In the genomic region with DNA sequence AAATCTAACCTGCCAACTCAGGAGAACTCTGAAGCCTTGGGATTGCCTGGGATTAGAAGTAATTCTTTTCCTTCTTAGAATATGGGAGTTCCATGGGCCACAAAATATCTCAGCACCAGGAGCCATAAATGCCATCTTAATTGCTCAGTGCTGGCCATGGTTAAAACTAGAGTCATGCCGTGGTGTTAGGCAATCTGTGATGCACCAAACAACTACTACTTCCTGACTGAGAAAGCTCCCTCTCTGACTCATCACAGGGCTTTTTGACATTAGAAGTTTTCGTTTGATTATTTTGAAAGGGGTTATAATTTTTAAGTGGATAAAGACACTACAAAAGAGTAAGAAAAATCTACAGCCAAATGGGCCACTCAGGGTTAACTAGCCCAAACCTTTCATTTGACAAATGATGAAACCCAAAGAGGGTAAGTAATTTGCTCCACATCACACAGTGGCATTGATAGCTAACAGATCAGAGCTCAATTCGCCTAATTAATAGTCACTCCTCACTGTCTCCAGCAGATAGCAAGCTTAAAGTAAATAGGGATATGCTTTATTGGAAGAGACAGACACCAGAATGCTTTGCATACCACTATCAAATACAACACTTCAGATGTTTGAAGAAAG, we compare ENCODE assay signal across 14 cellular contexts.
DNase-seq lines count a peak whose midpoint lies in the region; ATAC-seq and TF ChIP-seq lines count a peak whose summit lies in the region.
"Had no signal": no experiment of that assay in that cellular context is flagged by ENCODE, and none has a peak within 500 bp of the region (broad histone marks: within the 10 kb centered on the region; RNA-seq: fewer than 3 reads in every experiment).

No MANE protein-coding gene starts in this region.

- no peak overlapping the region for H2AFZ ChIP-seq in IMR-90 (replicated peaks; ENCODE audit: low read length, poor library complexity)
- H2AFZ ChIP-seq: neural progenitor cell had no signal

- H3K27ac Mint-ChIP-seq in endodermal cell: no peak overlapping the region
- H3K27ac Mint-ChIP-seq: neural progenitor cell; stimulated activated naive B cell treated with anti-CD40 and anti-IgM and Interleukin-4, amounts not matched to agents 10 μg/mL and 1 μg/mL and 100 μg/mL, for 72 hours had no signal

- no peak overlapping the region for H3K9ac ChIP-seq in IMR-90 (ENCODE audit: low read depth, low read length)
- no peak overlapping the region for H3K9ac ChIP-seq in endodermal cell (ENCODE audit: extremely low read depth, low read length, poor library complexity, severe bottlenecking)
- H3K9ac ChIP-seq: neural progenitor cell had no signal

- H2BK120ac ChIP-seq in IMR-90 (ENCODE audit: low read depth, low read length): no peak overlapping the region

- intact Hi-C loops in IMR-90 (cut with micrococcal nuclease): no loop called here

- CTCF ChIA-PET in IMR-90 (lab: Yijun Ruan, JAX): interaction anchor here (0.6 kb wide), 1 partner anchor 22 kb away, joined by 3 read pairs; no protein-coding TSS in a partner anchor

- no peak overlapping the region for H3K4me2 ChIP-seq in IMR-90 (ENCODE audit: low read depth, low read length)
- H3K4me2 ChIP-seq: neural progenitor cell had no signal

- no peak overlapping the region for H2BK15ac ChIP-seq in IMR-90 (ENCODE audit: low read depth, low read length)

- dilution Hi-C loops in IMR-90 (cut with HindIII; ENCODE audit: low sequenced_read_pairs, unreplicated experiment): no loop called here

- H3K36me3 ChIP-seq in IMR-90 (ENCODE audit: control insufficient read depth, insufficient read depth, low read length) (no peaks in the 10 kb centered on the region), kidney epithelial cell (ENCODE audit: control insufficient read depth, insufficient read depth, low read length) (no peaks in the 10 kb centered on the region), endodermal cell (ENCODE audit: control insufficient read depth, insufficient read depth, low read length) (no peaks in the 10 kb centered on the region)
- H3K36me3 ChIP-seq: neural progenitor cell had no signal

- H3K23ac ChIP-seq in IMR-90 (ENCODE audit: low read depth, low read length): no peak overlapping the region

- H3K9me1 ChIP-seq in IMR-90 (ENCODE audit: insufficient read depth, low read length): no peaks in the 10 kb centered on the region

- H3K56ac ChIP-seq in IMR-90 (ENCODE audit: extremely low read depth, insufficient read depth, low read length): no peak overlapping the region

- no peaks in the 10 kb centered on the region for H3K36me3 Mint-ChIP-seq in endodermal cell (ENCODE audit: low read depth)
- H3K36me3 Mint-ChIP-seq: neural progenitor cell; stimulated activated naive B cell treated with anti-CD40 and anti-IgM and Interleukin-4, amounts not matched to agents 10 μg/mL and 1 μg/mL and 100 μg/mL, for 72 hours had no signal

- H3K4me3 Mint-ChIP-seq in endodermal cell: no peak overlapping the region
- H3K4me3 Mint-ChIP-seq: neural progenitor cell; stimulated activated naive B cell treated with anti-CD40 and anti-IgM and Interleukin-4, amounts not matched to agents 10 μg/mL and 1 μg/mL and 100 μg/mL, for 72 hours had no signal

- H3K14ac ChIP-seq in IMR-90 (replicated peaks; ENCODE audit: low read depth, low read length): no peak overlapping the region

- H3K4me3 ChIP-seq in IMR-90 (ENCODE audit: insufficient read depth, low read depth, low read length) (no peak overlapping the region), kidney epithelial cell (ENCODE audit: low read depth, low read length) (no peak overlapping the region), endodermal cell (ENCODE audit: low read length) (no peak overlapping the region)
- H3K4me3 ChIP-seq: neural progenitor cell had no signal

- H3K9me3 Mint-ChIP-seq in endodermal cell: no peaks in the 10 kb centered on the region
- H3K9me3 Mint-ChIP-seq: stimulated activated naive B cell treated with anti-CD40 and anti-IgM and Interleukin-4, amounts not matched to agents 10 μg/mL and 1 μg/mL and 100 μg/mL, for 72 hours had no signal

- TF ChIP-seq POLR2A in IMR-90 (IDR thresholded peaks at IDR 0.05; ENCODE audit: low read depth, low read length): no peak

- H4K5ac ChIP-seq in IMR-90 (ENCODE audit: low read depth, low read length): no peak overlapping the region

- H3K27ac ChIP-seq in IMR-90 (ENCODE audit: insufficient read depth, low read length): no peak overlapping the region
- no peak overlapping the region for H3K27ac ChIP-seq in endodermal cell (ENCODE audit: low read depth, low read length)
- H3K27ac ChIP-seq: neural progenitor cell had no signal

- H2AK9ac ChIP-seq in IMR-90 (replicated peaks; ENCODE audit: low read depth, low read length, poor library complexity): no peak overlapping the region

- H2AK5ac ChIP-seq in IMR-90 (ENCODE audit: low read depth, low read length): no peak overlapping the region

- TF ChIP-seq CTCF in IMR-90 (conservative IDR thresholded peaks at IDR 0.05; ENCODE audit: low read depth, low read length) (no peak), kidney epithelial cell (IDR thresholded peaks at IDR 0.05; ENCODE audit: insufficient read depth, low read length, poor library complexity, severe bottlenecking) (no peak), endodermal cell (conservative IDR thresholded peaks at IDR 0.05) (no peak)

- H4K91ac ChIP-seq in IMR-90 (ENCODE audit: insufficient read depth, low read depth, low read length): no peak overlapping the region

- H4K20me1 ChIP-seq in IMR-90 (ENCODE audit: insufficient read depth, low read length): no peaks in the 10 kb centered on the region

- no peak overlapping the region for H2BK5ac ChIP-seq in IMR-90 (ENCODE audit: low read depth, low read length, poor library complexity, severe bottlenecking)

- H3K79me1 ChIP-seq in IMR-90 (ENCODE audit: low read depth in 1 of 2, low read length in 2 of 2): no peaks in the 10 kb centered on the region

- peaks cover 13% of the 10 kb centered on the region for H3K27me3 Mint-ChIP-seq in endodermal cell (ENCODE audit: insufficient read depth)
- H3K27me3 Mint-ChIP-seq: stimulated activated naive B cell treated with anti-CD40 and anti-IgM and Interleukin-4, amounts not matched to agents 10 μg/mL and 1 μg/mL and 100 μg/mL, for 72 hours had no signal

- H3K18ac ChIP-seq in IMR-90 (ENCODE audit: low read depth, low read length): no peak overlapping the region

- no CpG with 5 or more reads among the region's 3 CpGs for WGBS in IMR-90 (ENCODE audit: extremely low coverage in 2 of 2, insufficient read length in 1 of 2), 2 experiments
- WGBS in endodermal cell (ENCODE audit: insufficient coverage in 1 of 2, insufficient read length in 1 of 2), 2 experiments: 80 to 96% methylated on average over 1 to 3 of the region's 3 CpGs

- H3K4me1 ChIP-seq in IMR-90 (ENCODE audit: control insufficient read depth, insufficient read depth, low read length): no peaks in the 10 kb centered on the region
- no peaks in the 10 kb centered on the region for H3K4me1 ChIP-seq in endodermal cell (ENCODE audit: control insufficient read depth, insufficient read depth, low read length)

- POLR2A ChIA-PET in IMR-90 (lab: Charles Lee; ENCODE audit: unreplicated experiment): no interaction called here

- no peak overlapping the region for H2BK20ac ChIP-seq in IMR-90 (ENCODE audit: low read depth, low read length)

- H4K8ac ChIP-seq in IMR-90 (ENCODE audit: low read depth in 2 of 2, low read length in 2 of 2): no peak overlapping the region

- BruUV-seq in IMR-90 (replicated peaks; lab: Mats Ljungman, UMichigan): no TSS peak

- TF ChIP-seq RAD21 in IMR-90 (IDR thresholded peaks at IDR 0.05; ENCODE audit: low read length): no peak

- ATAC-seq in IMR-90 (ENCODE audit: low read depth) (peak; percentile 69), GM18870 (IDR thresholded peaks at IDR 0.05; ENCODE audit: unreplicated experiment) (no peak)
- ATAC-seq: stimulated activated naive B cell treated with anti-CD40 and anti-IgM and Interleukin-4, amounts not matched to agents 10 μg/mL and 1 μg/mL and 100 μg/mL, for 72 hours had no signal

- H3K9me3 ChIP-seq in IMR-90 (ENCODE audit: control insufficient read depth, insufficient read depth, low read length) (no peaks in the 10 kb centered on the region), endodermal cell (ENCODE audit: control insufficient read depth, low read length) (no peaks in the 10 kb centered on the region)

- no peak overlapping the region for H3K4ac ChIP-seq in IMR-90 (ENCODE audit: low read depth, low read length)

- in situ Hi-C loops in IMR-90 (cut with MboI; ENCODE audit: low sequenced_read_pairs): no loop called here

- peaks cover 14% of the 10 kb centered on the region for H3K4me1 Mint-ChIP-seq in endodermal cell
- H3K4me1 Mint-ChIP-seq: stimulated activated naive B cell treated with anti-CD40 and anti-IgM and Interleukin-4, amounts not matched to agents 10 μg/mL and 1 μg/mL and 100 μg/mL, for 72 hours had no signal

- peak; percentile 57 for DNase-seq in AG08396 (ENCODE audit: low spot score)
- DNase-seq in IMR-90: peak; percentile 58
- peak; percentile 69 for DNase-seq in astrocyte of the hippocampus (ENCODE audit: low read depth, low spot score)
- DNase-seq in kidney epithelial cell (ENCODE audit: low read depth): peak; percentile 34
- no peak for DNase-seq in COLO668 (lab: John Stamatoyannopoulos, UW; ENCODE audit: unreplicated experiment)
- DNase-seq in NCI-H1436 treated with DMSO at 0.1 percent for 48 hours (lab: John Stamatoyannopoulos, UW): no peak
- no peak for DNase-seq in endodermal cell
- DNase-seq: C1 segment of cervical spinal cord; effector memory CD4-positive, alpha-beta T cell; NCI-H1105; stimulated activated naive B cell treated with anti-CD40 and anti-IgM and Interleukin-4, amounts not matched to agents 10 μg/mL and 1 μg/mL and 100 μg/mL, for 72 hours; T-helper 2 cell had no signal

- H3K27me3 ChIP-seq in IMR-90 (ENCODE audit: control insufficient read depth, insufficient read depth, low read length): no peaks in the 10 kb centered on the region
- no peaks in the 10 kb centered on the region for H3K27me3 ChIP-seq in kidney epithelial cell (ENCODE audit: control insufficient read depth, insufficient read depth, low read length)
- no peaks in the 10 kb centered on the region for H3K27me3 ChIP-seq in endodermal cell (ENCODE audit: control insufficient read depth, insufficient read depth, low read length, poor library complexity, severe bottlenecking)
- H3K27me3 ChIP-seq: neural progenitor cell had no signal

TF ChIP-seq in IMR-90, 13 proteins besides CTCF, POLR2A, EP300 and RAD21:
- TF ChIP-seq FOS (IDR thresholded peaks at IDR 0.05; ENCODE audit: low read depth, low read length): 0 out of 2 replicates have a peak, but pooled peaks have one; percentile 4
- peak; percentile 83 for TF ChIP-seq CEBPB (IDR thresholded peaks at IDR 0.05; ENCODE audit: low read depth, low read length)
- TF ChIP-seq MAFK (IDR thresholded peaks at IDR 0.05; ENCODE audit: low read depth, low read length): no peak

Comparison
In these comparisons a context has a peak if more than half of its experiments do, and no peak if none do; other contexts are left out.
1. DNase-seq: peak in AG08396 (single experiment), IMR-90 (single experiment), astrocyte of the hippocampus (single experiment) and kidney epithelial cell (single experiment); none in COLO668 (single experiment), NCI-H1436 treated with DMSO at 0.1 percent for 48 hours (single experiment) and endodermal cell (single experiment).